ENCODE assay signal across 30 cellular contexts in genomic region chr9:81414836-81415235, GRCh38.
"Had no signal": no experiment of that assay in that cellular context is flagged by ENCODE, and none has a peak within 500 bp of the region (broad histone marks: within the 10 kb centered on the region; RNA-seq: fewer than 3 reads in every experiment).

No MANE protein-coding gene starts in this region.

- H3K27me3 Mint-ChIP-seq: activated CD4-positive, alpha-beta memory T cell treated with anti-CD3 and anti-CD28 coated beads for 36 hours; activated CD4-positive, alpha-beta T cell treated with anti-CD3 and anti-CD28 coated beads for 36 hours; activated CD4-positive, alpha-beta T cell treated with anti-CD3 and anti-CD28 coated beads, Interleukin-2, amount 10 ng/mL, durations not matched to agents 24 days and 14 days; activated CD8-positive, alpha-beta memory T cell treated with anti-CD3 and anti-CD28 coated beads, Interleukin-2, amount 10 ng/mL, durations not matched to agents 7 days and 5 days; activated naive CD4-positive, alpha-beta T cell treated with anti-CD3 and anti-CD28 coated beads, Interleukin-2, amount 10 ng/mL, durations not matched to agents 7 days and 5 days; activated naive CD8-positive, alpha-beta T cell treated with anti-CD3 and anti-CD28 coated beads, Interleukin-2, amount 10 ng/mL, durations not matched to agents 7 days and 5 days; central memory CD8-positive, alpha-beta T cell; effector memory CD8-positive, alpha-beta T cell; T-helper 17 cell had no signal

- H3K4me1 ChIP-seq: breast epithelium had no signal

- H3K27ac ChIP-seq: ascending aorta, breast epithelium, esophagus squamous epithelium had no signal

- H3K27me3 ChIP-seq: ascending aorta, breast epithelium, esophagus squamous epithelium had no signal

- DNase-seq: activated CD4-positive, alpha-beta memory T cell treated with anti-CD3 and anti-CD28 coated beads for 36 hours; activated CD4-positive, alpha-beta T cell treated with anti-CD3 and anti-CD28 coated beads for 36 hours; activated CD4-positive, alpha-beta T cell treated with anti-CD3 and anti-CD28 coated beads, Interleukin-2, amount 10 ng/mL, durations not matched to agents 24 days and 14 days; activated CD4-positive, CD25-positive, alpha-beta regulatory T cell; activated CD4-positive, CD25-positive, alpha-beta regulatory T cell treated with anti-CD3 and anti-CD28 coated beads, Interleukin-2, amount 50 U/mL, for 72 hours; activated CD8-positive, alpha-beta memory T cell treated with anti-CD3 and anti-CD28 coated beads, Interleukin-2, amount 10 ng/mL, durations not matched to agents 7 days and 5 days; activated CD8-positive, alpha-beta memory T cell treated with anti-CD3 and anti-CD28 coated beads, Interleukin-2, amount 50 U/mL, for 4 hours; activated CD8-positive, alpha-beta T cell treated with anti-CD3 and anti-CD28 coated beads, Interleukin-2, amount 10 ng/mL, durations not matched to agents 7 days and 5 days; activated effector memory CD4-positive, alpha-beta T cell treated with anti-CD3 and anti-CD28 coated beads, Interleukin-2, amount 50 U/mL, for 16 hours; activated naive CD4-positive, alpha-beta T cell treated with anti-CD3 and anti-CD28 coated beads, Interleukin-2, amount 10 ng/mL, durations not matched to agents 7 days and 5 days; activated naive CD8-positive, alpha-beta T cell treated with anti-CD3 and anti-CD28 coated beads, Interleukin-2, amount 10 ng/mL, durations not matched to agents 7 days and 5 days; activated T-cell treated with anti-CD3 and anti-CD28 coated beads, Interleukin-2, amount 50 U/mL, for 1 hour; activated T-cell treated with anti-CD3 and anti-CD28 coated beads, Interleukin-2, amount 50 U/mL, for 48 hours; cortex of kidney; dermis blood vessel endothelial cell; effector CD4-positive, alpha-beta T cell; effector memory CD8-positive, alpha-beta T cell; erythroblast; esophagus squamous epithelium; foreskin fibroblast; head of caudate nucleus; T-helper 1 cell; T-helper 17 cell had no signal

- H3K9me3 ChIP-seq: ascending aorta, breast epithelium, esophagus squamous epithelium had no signal

- H3K27ac Mint-ChIP-seq: activated CD4-positive, alpha-beta memory T cell treated with anti-CD3 and anti-CD28 coated beads for 36 hours; activated CD4-positive, alpha-beta T cell treated with anti-CD3 and anti-CD28 coated beads for 36 hours; activated CD4-positive, alpha-beta T cell treated with anti-CD3 and anti-CD28 coated beads, Interleukin-2, amount 10 ng/mL, durations not matched to agents 24 days and 14 days; activated CD8-positive, alpha-beta memory T cell treated with anti-CD3 and anti-CD28 coated beads, Interleukin-2, amount 10 ng/mL, durations not matched to agents 7 days and 5 days; activated CD8-positive, alpha-beta T cell treated with anti-CD3 and anti-CD28 coated beads, Interleukin-2, amount 10 ng/mL, durations not matched to agents 7 days and 5 days; activated naive CD4-positive, alpha-beta T cell treated with anti-CD3 and anti-CD28 coated beads, Interleukin-2, amount 10 ng/mL, durations not matched to agents 7 days and 5 days; activated naive CD4-positive, alpha-beta T cell treated with anti-CD3 and anti-CD28 coated beads, Interleukin-2, amount 50 U/mL, for 72 hours; activated naive CD8-positive, alpha-beta T cell treated with anti-CD3 and anti-CD28 coated beads, Interleukin-2, amount 10 ng/mL, durations not matched to agents 7 days and 5 days; activated T-helper 1 cell treated with anti-CD3 and anti-CD28 coated beads, Interleukin-12 subunit alpha, Interleukin-12 subunit beta, Interleukin-2, Interleukin-4 antibody, amounts not matched to agents 30 ng/mL and 10 ng/mL and 1 ng/mL, durations not matched to agents 14 hours and 24 hours and 36 hours; activated T-helper 2 cell treated with anti-CD3 and anti-CD28 coated beads, Interferon-gamma antibody, Interleukin-2, Interleukin-4, amounts not matched to agents 10 μg/mL and 5 μg/mL and 100 μg/mL, durations not matched to agents 14 hours and 24 hours and 36 hours; brain; effector memory CD8-positive, alpha-beta T cell; T-helper 17 cell had no signal

- H3K36me3 Mint-ChIP-seq: activated CD4-positive, alpha-beta memory T cell treated with anti-CD3 and anti-CD28 coated beads for 36 hours; activated CD8-positive, alpha-beta memory T cell treated with anti-CD3 and anti-CD28 coated beads, Interleukin-2, amount 10 ng/mL, durations not matched to agents 7 days and 5 days; activated naive CD4-positive, alpha-beta T cell treated with anti-CD3 and anti-CD28 coated beads, Interleukin-2, amount 10 ng/mL, durations not matched to agents 7 days and 5 days; activated naive CD8-positive, alpha-beta T cell treated with anti-CD3 and anti-CD28 coated beads, Interleukin-2, amount 10 ng/mL, durations not matched to agents 7 days and 5 days had no signal

- H3K4me1 Mint-ChIP-seq: activated CD4-positive, alpha-beta T cell treated with anti-CD3 and anti-CD28 coated beads for 36 hours; activated CD4-positive, alpha-beta T cell treated with anti-CD3 and anti-CD28 coated beads, Interleukin-2, amount 10 ng/mL, durations not matched to agents 24 days and 14 days; activated CD8-positive, alpha-beta memory T cell treated with anti-CD3 and anti-CD28 coated beads, Interleukin-2, amount 10 ng/mL, durations not matched to agents 7 days and 5 days; activated naive CD4-positive, alpha-beta T cell treated with anti-CD3 and anti-CD28 coated beads, Interleukin-2, amount 10 ng/mL, durations not matched to agents 7 days and 5 days; activated naive CD8-positive, alpha-beta T cell treated with anti-CD3 and anti-CD28 coated beads, Interleukin-2, amount 10 ng/mL, durations not matched to agents 7 days and 5 days; central memory CD8-positive, alpha-beta T cell; T-helper 17 cell had no signal

- H3K4me3 ChIP-seq: ascending aorta, breast epithelium, esophagus squamous epithelium had no signal

- ATAC-seq: activated CD4-positive, alpha-beta T cell treated with anti-CD3 and anti-CD28 coated beads for 36 hours; activated CD8-positive, alpha-beta memory T cell treated with anti-CD3 and anti-CD28 coated beads, Interleukin-2, amount 10 ng/mL, durations not matched to agents 7 days and 5 days; activated CD8-positive, alpha-beta T cell treated with anti-CD3 and anti-CD28 coated beads, Interleukin-2, amount 10 ng/mL, durations not matched to agents 7 days and 5 days; activated naive CD4-positive, alpha-beta T cell treated with anti-CD3 and anti-CD28 coated beads, Interleukin-2, amount 50 U/mL, for 72 hours; effector memory CD8-positive, alpha-beta T cell; T-helper 17 cell had no signal

- H3K36me3 ChIP-seq: ascending aorta, breast epithelium, esophagus squamous epithelium had no signal

- H3K4me3 Mint-ChIP-seq: activated CD4-positive, alpha-beta memory T cell treated with anti-CD3 and anti-CD28 coated beads for 36 hours; activated CD4-positive, alpha-beta T cell treated with anti-CD3 and anti-CD28 coated beads for 36 hours; activated CD4-positive, alpha-beta T cell treated with anti-CD3 and anti-CD28 coated beads, Interleukin-2, amount 10 ng/mL, durations not matched to agents 24 days and 14 days; activated CD8-positive, alpha-beta memory T cell treated with anti-CD3 and anti-CD28 coated beads, Interleukin-2, amount 10 ng/mL, durations not matched to agents 7 days and 5 days; activated CD8-positive, alpha-beta T cell treated with anti-CD3 and anti-CD28 coated beads, Interleukin-2, amount 10 ng/mL, durations not matched to agents 7 days and 5 days; activated naive CD4-positive, alpha-beta T cell treated with anti-CD3 and anti-CD28 coated beads, Interleukin-2, amount 10 ng/mL, durations not matched to agents 7 days and 5 days; activated naive CD8-positive, alpha-beta T cell treated with anti-CD3 and anti-CD28 coated beads, Interleukin-2, amount 10 ng/mL, durations not matched to agents 7 days and 5 days; activated T-helper 1 cell treated with anti-CD3 and anti-CD28 coated beads, Interleukin-12 subunit alpha, Interleukin-12 subunit beta, Interleukin-2, Interleukin-4 antibody, amounts not matched to agents 30 ng/mL and 10 ng/mL and 1 ng/mL, durations not matched to agents 14 hours and 24 hours and 36 hours; brain; central memory CD8-positive, alpha-beta T cell; effector memory CD8-positive, alpha-beta T cell; T-helper 17 cell had no signal

- H3K9me3 Mint-ChIP-seq: activated CD4-positive, alpha-beta T cell treated with anti-CD3 and anti-CD28 coated beads, Interleukin-2, amount 10 ng/mL, durations not matched to agents 24 days and 14 days; activated naive CD4-positive, alpha-beta T cell treated with anti-CD3 and anti-CD28 coated beads, Interleukin-2, amount 10 ng/mL, durations not matched to agents 7 days and 5 days; activated naive CD8-positive, alpha-beta T cell treated with anti-CD3 and anti-CD28 coated beads, Interleukin-2, amount 10 ng/mL, durations not matched to agents 7 days and 5 days; activated T-helper 1 cell treated with anti-CD3 and anti-CD28 coated beads, Interleukin-12 subunit alpha, Interleukin-12 subunit beta, Interleukin-2, Interleukin-4 antibody, amounts not matched to agents 30 ng/mL and 10 ng/mL and 1 ng/mL, durations not matched to agents 14 hours and 24 hours and 36 hours had no signal
